ENCODE assay signal across 9 cellular contexts in genomic region chr6:40586800-40587201, GRCh38. TPM values are rescaled to one million over a fixed set of nuclear protein-coding genes. Genes with fewer than 3 reads are reported as not detected.
DNase-seq lines count a peak whose midpoint lies in the region; ATAC-seq and TF ChIP-seq lines count a peak whose summit lies in the region.
"Had no signal": no experiment of that assay in that cellular context is flagged by ENCODE, and none has a peak within 500 bp of the region (broad histone marks: within the 10 kb centered on the region; RNA-seq: fewer than 3 reads in every experiment).

No MANE protein-coding gene starts in this region.

- peaks cover 7 to 95% (median 31%) of the 10 kb centered on the region in 9 donors for H3K27me3 ChIP-seq in heart left ventricle
- H3K27me3 ChIP-seq in body of pancreas, result no peaks in the 10 kb centered on the region
- H3K27me3 ChIP-seq in mucosa of rectum (ENCODE audit: control insufficient read depth in 2 of 2, insufficient read depth in 2 of 2, low read length in 2 of 2), result peaks cover 18 to 22% of the 10 kb centered on the region in 2 donors
- H3K27me3 ChIP-seq in uterus, result no peaks in the 10 kb centered on the region

- intact Hi-C loops in heart left ventricle (cut with DNase I), result loop anchor here in 5 of 10 donors (5.0 to 10.0 kb wide), 5 partner anchors 238 to 604 kb away; no protein-coding TSS in a partner anchor
- intact Hi-C loops in left cardiac atrium (cut with DNase I), result loop anchor here (10.0 kb wide), 3 partner anchors 232 to 602 kb away; no protein-coding TSS in a partner anchor
- intact Hi-C loops in body of pancreas (cut with DNase I), result loop anchor here (10.0 kb wide), 1 partner anchor 252 kb away; no protein-coding TSS in a partner anchor
- intact Hi-C loops in uterus (cut with DNase I; ENCODE audit: low total_unique reads), result no loop called here

- TF ChIP-seq CTCF in heart left ventricle (IDR thresholded peaks at IDR 0.05), result no peak
- no peak for TF ChIP-seq CTCF in body of pancreas (IDR thresholded peaks at IDR 0.05)
- no peak for TF ChIP-seq CTCF in uterus (IDR thresholded peaks at IDR 0.05)

- H3K4me3 ChIP-seq in heart left ventricle (peak overlapping the region in 9 of 12 donors; percentile 28 to 51 (median 43)), body of pancreas (peak overlapping the region in 1 of 2 donors; percentile 31), mucosa of rectum (ENCODE audit: low read length in 2 of 2) (peak overlapping the region; percentile 69 to 96), uterus (peak overlapping the region; percentile 30 to 50)

- TF ChIP-seq POLR2A in heart left ventricle (IDR thresholded peaks at IDR 0.05), result no peak
- no peak for TF ChIP-seq POLR2A in body of pancreas (IDR thresholded peaks at IDR 0.05)
- no peak for TF ChIP-seq POLR2A in uterus (IDR thresholded peaks at IDR 0.05)

- H3K4me1 ChIP-seq in heart left ventricle, result peaks cover 0 to 21% (median 7%) of the 10 kb centered on the region in 12 donors
- H3K4me1 ChIP-seq in body of pancreas, result peaks cover 22% of the 10 kb centered on the region
- peaks cover 21 to 29% of the 10 kb centered on the region in 2 donors for H3K4me1 ChIP-seq in mucosa of rectum (ENCODE audit: control insufficient read depth in 2 of 2, insufficient read depth in 2 of 2, low read length in 2 of 2)
- H3K4me1 ChIP-seq in uterus, result no peaks in the 10 kb centered on the region

- H3K9me3 ChIP-seq in heart left ventricle (no peaks in the 10 kb centered on the region), body of pancreas (no peaks in the 10 kb centered on the region), mucosa of rectum (ENCODE audit: control insufficient read depth in 2 of 2, low read length in 2 of 2) (no peaks in the 10 kb centered on the region), uterus (no peaks in the 10 kb centered on the region)

- no peaks in the 10 kb centered on the region for H3K36me3 ChIP-seq in heart left ventricle
- H3K36me3 ChIP-seq in body of pancreas (replicated peaks in 1 of 2; ENCODE audit: insufficient read depth in 1 of 2, low read depth in 2 of 2), result no peaks in the 10 kb centered on the region
- no peaks in the 10 kb centered on the region for H3K36me3 ChIP-seq in mucosa of rectum (ENCODE audit: control insufficient read depth in 2 of 2, insufficient read depth in 2 of 2, low read length in 2 of 2)
- H3K36me3 ChIP-seq in uterus, result no peaks in the 10 kb centered on the region

- peak in 1 of 5 donors; percentile 59 for DNase-seq in heart left ventricle
- no peak for DNase-seq in left cardiac atrium
- peak in 3 of 4 donors; percentile 25 to 34 (median 33) for DNase-seq in body of pancreas
- DNase-seq in uterus, result no peak
- DNase-seq in CD1c-positive myeloid dendritic cell (ENCODE audit: extremely low spot score), result no peak

- H3K27ac ChIP-seq in heart left ventricle, result no peak overlapping the region
- no peak overlapping the region for H3K27ac ChIP-seq in body of pancreas
- no peak overlapping the region for H3K27ac ChIP-seq in mucosa of rectum (ENCODE audit: low read depth in 2 of 2, low read length in 2 of 2)
- H3K27ac ChIP-seq in uterus, result peak overlapping the region in 1 of 2 donors; percentile 62

- H3K9ac ChIP-seq in mucosa of rectum (ENCODE audit: low read depth in 1 of 2, low read length in 2 of 2), result no peak overlapping the region

- 1 to 4% (median 1%) methylated on average over 38 of the region's 38 CpGs for WGBS in heart left ventricle, 4 donors
- 1% methylated on average over 14 to 38 of the region's 38 CpGs for WGBS in body of pancreas, 2 donors

- no peak for ATAC-seq in heart left ventricle
- ATAC-seq in left cardiac atrium, result no peak
- ATAC-seq in body of pancreas, result no peak
- ATAC-seq in HG03571 (IDR thresholded peaks at IDR 0.05; ENCODE audit: unreplicated experiment), result no peak
- ATAC-seq in GM18498 (IDR thresholded peaks at IDR 0.05; ENCODE audit: unreplicated experiment), result no peak

RNA-seq across cellular contexts. Expression of gene LRFN2, which starts 0.4 kb away (rescaled TPM):
- total RNA-seq in heart left ventricle (not detected), left cardiac atrium (not detected), body of pancreas (under 1 TPM in 1 of 2 donors, not detected in 1; 0.33 TPM), uterus (under 1 TPM in 2 of 4 donors, not detected in 2; 0.14 to 0.34 TPM)
- polyA plus RNA-seq in heart left ventricle, result not detected
- total RNA-seq: bronchial epithelial cell had no signal

Comparison
In these comparisons a context has a peak if more than half of its experiments do, and no peak if none do; other contexts are left out.
1. DNase-seq: peak in body of pancreas (3 of 4); none in left cardiac atrium (single experiment), uterus (0 of 2) and CD1c-positive myeloid dendritic cell (single experiment).